In genomic region chr5:43007911-43008368, GRCh38 we compare ENCODE assay signal across 1 cellular context.
TF ChIP-seq lines count a peak whose summit lies in the region.

No MANE protein-coding gene starts in this region.

TF ChIP-seq in K562, 482 proteins besides CTCF, POLR2A, EP300 and RAD21 (continued from another document and continues in another):
- TF ChIP-seq NKRF (IDR thresholded peaks at IDR 0.05; ENCODE audit: borderline replicate concordance) (no peak), NCOA1 (IDR thresholded peaks at IDR 0.05; ENCODE audit: low read depth) (no peak), PYGO2 (tag; IDR thresholded peaks at IDR 0.05) (no peak), E2F6 (IDR thresholded peaks at IDR 0.05; ENCODE audit: borderline replicate concordance in 1 of 2, extremely low read depth in 1 of 2, insufficient read depth in 1 of 2, insufficient read length in 1 of 2, low read depth in 1 of 2, low read length in 1 of 2, poor library complexity in 1 of 2, severe bottlenecking in 1 of 2) (peak in 1 of 2 experiments; percentile 4), ZNF695 (CRISPR knock-in tag; IDR thresholded peaks at IDR 0.05) (no peak), UBTF (IDR thresholded peaks at IDR 0.05; ENCODE audit: borderline replicate concordance in 1 of 2, low read depth in 2 of 2, low read length in 2 of 2) (peak; percentile 53 to 54; a peak in 1 of 4 replicates), HDAC8 (tag; IDR thresholded peaks at IDR 0.05) (no peak), BRD9 (IDR thresholded peaks at IDR 0.05; ENCODE audit: low read depth, partially characterized antibody) (no peak), FIP1L1 (IDR thresholded peaks at IDR 0.05; ENCODE audit: low read depth, low read length, poor library complexity, severe bottlenecking) (no peak), ARNT (IDR thresholded peaks at IDR 0.05) (no peak), ZNF24 (IDR thresholded peaks at IDR 0.05) (no peak), ZNF280A (IDR thresholded peaks at IDR 0.05; ENCODE audit: low read depth, partially characterized antibody) (no peak), JUN (IDR thresholded peaks at IDR 0.05; ENCODE audit: borderline replicate concordance, low read depth, low read length) (no peak), JUN (CRISPR knock-in tag; IDR thresholded peaks at IDR 0.05; ENCODE audit: borderline replicate concordance) (no peak), HMGN3 (IDR thresholded peaks at IDR 0.05; ENCODE audit: borderline replicate concordance, extremely low read depth, insufficient read length, low read depth, low read length) (no peak), FOXA3 (CRISPR knock-in tag; conservative IDR thresholded peaks at IDR 0.05 in 1 of 2, IDR thresholded peaks at IDR 0.05 in 1 of 2) (no peak), KHSRP (IDR thresholded peaks at IDR 0.05) (no peak), ELK1 (CRISPR knock-in tag; IDR thresholded peaks at IDR 0.05) (no peak), RERE (CRISPR knock-in tag; IDR thresholded peaks at IDR 0.05; ENCODE audit: borderline replicate concordance) (peak; percentile 45; the same call in 1 of the 2 replicates), HEY1 (CRISPR knock-in tag; IDR thresholded peaks at IDR 0.05; ENCODE audit: borderline replicate concordance) (0 out of 2 replicates have a peak, but pooled peaks have one; percentile 3), TFAM (CRISPR knock-in tag; conservative IDR thresholded peaks at IDR 0.05) (no peak), TAF15 (IDR thresholded peaks at IDR 0.05; ENCODE audit: low read depth, low read length) (no peak), ZBTB49 (CRISPR knock-in tag; IDR thresholded peaks at IDR 0.05; ENCODE audit: borderline replicate concordance) (no peak), ID3 (CRISPR knock-in tag; IDR thresholded peaks at IDR 0.05) (no peak), ID3 (tag; IDR thresholded peaks at IDR 0.05) (no peak), CHAMP1 (IDR thresholded peaks at IDR 0.05) (no peak), RNF219 (CRISPR knock-in tag; IDR thresholded peaks at IDR 0.05) (no peak), PHF21A (IDR thresholded peaks at IDR 0.05; ENCODE audit: borderline replicate concordance, low read depth) (no peak)
